ENCODE assay signal across 8 cellular contexts in the genomic region with DNA sequence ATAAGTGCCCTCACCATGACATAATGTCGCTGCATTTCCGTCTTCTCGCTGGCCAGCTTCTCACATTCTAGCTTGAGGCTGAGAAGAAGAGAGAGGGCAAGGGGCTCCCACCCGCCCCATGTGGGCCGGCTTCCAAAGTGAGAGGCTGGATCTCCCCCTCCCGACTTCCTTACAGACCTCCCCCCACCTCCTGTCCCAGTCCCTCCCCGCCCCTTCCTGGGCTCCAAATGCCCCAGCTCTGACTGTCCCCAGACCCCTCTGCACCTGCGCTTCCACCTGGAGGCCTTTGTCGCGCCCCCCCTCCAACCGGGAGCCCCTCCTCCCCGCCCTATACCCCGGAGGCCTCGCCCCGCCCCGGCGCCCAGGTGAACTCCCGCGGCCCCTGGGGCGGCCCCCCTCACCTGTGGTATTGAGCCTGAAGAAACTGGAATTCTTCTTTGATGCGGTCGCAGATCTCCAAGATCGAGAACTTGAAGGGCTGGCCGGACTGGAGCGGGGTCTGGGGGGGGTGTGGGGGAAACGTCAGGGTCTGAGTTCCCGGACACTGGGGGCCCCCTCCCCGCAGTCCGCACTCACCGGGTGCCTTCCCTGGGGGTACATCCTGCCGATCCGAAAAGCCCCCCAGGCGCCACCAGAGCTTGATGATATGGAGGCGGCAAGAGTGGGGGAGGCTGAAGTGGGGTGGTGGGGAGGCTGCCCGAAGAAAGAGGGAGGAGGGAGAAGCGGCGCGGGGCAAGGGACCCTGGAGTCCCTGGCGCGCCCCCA. TPM values are rescaled to one million over a fixed set of nuclear protein-coding genes. Genes with fewer than 3 reads are reported as not detected.
A peak's percentile ranks its signal among the peaks of the same experiment; 100 is the strongest.
DNase-seq lines count a peak whose midpoint lies in the region; ATAC-seq, FAIRE-seq and TF ChIP-seq lines count a peak whose summit lies in the region.

No MANE protein-coding gene starts in this region.

- peaks cover 6 to 25% of the 10 kb centered on the region in 2 donors for H3K4me1 Mint-ChIP-seq in immature natural killer cell

- intact Hi-C loops in testis (cut with DNase I; ENCODE audit: low total_unique reads) = no loop called here

- WGBS in testis, 2 donors = 10 to 18% methylated on average over 24 to 38 of the region's 40 CpGs

- H3K27ac ChIP-seq in testis = peak overlapping the region; percentile 1 to 66

- peak overlapping the region; percentile 63 to 78 (median 70) for H3K4me3 Mint-ChIP-seq in immature natural killer cell

- H3K4me1 ChIP-seq in adipocyte (ENCODE audit: control insufficient read depth, insufficient read depth, low read length) (no peaks in the 10 kb centered on the region), testis (peaks cover 12% of the 10 kb centered on the region)

- no peak for FAIRE-seq in frontal cortex (lab: Jason Lieb, UNC)

- no peaks in the 10 kb centered on the region for H3K9me3 ChIP-seq in adipocyte (ENCODE audit: control insufficient read depth, low read length)
- no peaks in the 10 kb centered on the region for H3K9me3 ChIP-seq in testis

- DNase-seq in NCI-H345 (lab: John Stamatoyannopoulos, UW) = peak; percentile 11
- no peak for DNase-seq in NCI-H345 treated with DMSO at 0.1 percent for 48 hours (lab: John Stamatoyannopoulos, UW; ENCODE audit: unreplicated experiment)
- DNase-seq in adipocyte (ENCODE audit: low read depth) = no peak
- no peak for DNase-seq in immature natural killer cell
- DNase-seq in testis = no peak
- no peak for DNase-seq in UCSD-AML1 (lab: John Stamatoyannopoulos, UW; ENCODE audit: unreplicated experiment)
- no peak for DNase-seq in frontal cortex (ENCODE audit: low spot score in 2 of 2)

- H3K9ac ChIP-seq in adipocyte (ENCODE audit: low read length) = peak overlapping the region; percentile 72

- H3K9me3 Mint-ChIP-seq in immature natural killer cell = no peaks in the 10 kb centered on the region

- TF ChIP-seq CTCF in testis (IDR thresholded peaks at IDR 0.05) = no peak

- peak overlapping the region in 1 of 6 donors; percentile 34 for H3K27ac Mint-ChIP-seq in immature natural killer cell

- H3K36me3 ChIP-seq in adipocyte (ENCODE audit: control insufficient read depth, insufficient read depth, low read length, severe bottlenecking) = no peaks in the 10 kb centered on the region
- H3K36me3 ChIP-seq in testis (ENCODE audit: low read depth, missing control alignments) = no peaks in the 10 kb centered on the region

- H3K27me3 ChIP-seq in adipocyte (replicated peaks; ENCODE audit: control insufficient read depth, insufficient read depth, low read length) (peaks cover 23% of the 10 kb centered on the region), testis (no peaks in the 10 kb centered on the region)

- TF ChIP-seq POLR2A in testis (IDR thresholded peaks at IDR 0.05) = no peak

- H3K36me3 Mint-ChIP-seq in immature natural killer cell = no peaks in the 10 kb centered on the region

- H3K4me3 ChIP-seq in adipocyte (ENCODE audit: low read length) (peak overlapping the region; percentile 66), testis (peak overlapping the region; percentile 58 to 69)

- no peak for ATAC-seq in HG02970 (IDR thresholded peaks at IDR 0.05; ENCODE audit: low FRiP score, unreplicated experiment)

- H3K27me3 Mint-ChIP-seq in immature natural killer cell (ENCODE audit: low read depth in 3 of 3) = peaks cover 5 to 12% (median 9%) of the 10 kb centered on the region in 3 donors

RNA-seq across cellular contexts. Expression of a gene that starts 0.6 kb away (rescaled TPM):
- polyA plus RNA-seq in immature natural killer cell = 1 to 10 TPM; 1.2 to 2.4 (median 1.3) TPM
- 10 to 100 TPM; 70.5 to 76.6 TPM for total RNA-seq in testis
- 30.2 TPM for polyA plus RNA-seq in testis (ENCODE audit: insufficient read depth, low read depth, low replicate concordance)
- total RNA-seq in frontal cortex = 5.3 TPM

RNA-seq across cellular contexts. Expression of a gene that starts 33.8 kb away (rescaled TPM):
- polyA plus RNA-seq in immature natural killer cell (100 to 1,000 TPM; 382 to 635 (median 466) TPM), testis (ENCODE audit: insufficient read depth, low read depth, low replicate concordance) (314 TPM)
- total RNA-seq in testis (100 to 1,000 TPM; 354 to 539 TPM), frontal cortex (97.4 TPM)

RNA-seq across cellular contexts. Expression of a gene that starts 51.1 kb away (rescaled TPM):
- 1 to 10 TPM in 2 of 3 donors, under 1 TPM in 1; 0.34 to 2.3 (median 1.8) TPM for polyA plus RNA-seq in immature natural killer cell
- 10 to 100 TPM in 1 of 2 donors, 1 to 10 TPM in 1; 9.1 to 12.5 TPM for total RNA-seq in testis
- polyA plus RNA-seq in testis (ENCODE audit: insufficient read depth, low read depth, low replicate concordance) = 8.1 TPM
- 0.82 TPM for total RNA-seq in frontal cortex

Comparison
In these comparisons a context has a peak if more than half of its experiments do, and no peak if none do; other contexts are left out.
1. RNA of a gene that starts 0.6 kb away (total RNA-seq): 70.5 to 76.6 TPM in testis; 5.3 TPM in frontal cortex (single experiment); every median in the first group is over 10 times any median in the second.